Comparison of ENCODE assay signal across 16 cellular contexts in genomic region chr4:146033149-146033548, GRCh38.
A peak's percentile ranks its signal among the peaks of the same experiment; 100 is the strongest.
DNase-seq lines count a peak whose midpoint lies in the region; ATAC-seq, FAIRE-seq and TF ChIP-seq lines count a peak whose summit lies in the region.
"Had no signal": no experiment of that assay in that cellular context is flagged by ENCODE, and none has a peak within 500 bp of the region (broad histone marks: within the 10 kb centered on the region; RNA-seq: fewer than 3 reads in every experiment).

No MANE protein-coding gene starts in this region.

- H3K4me3 ChIP-seq in duodenal mucosa (ENCODE audit: low read depth in 1 of 2, low read length in 2 of 2) (no peak overlapping the region), gastrocnemius medialis (no peak overlapping the region)
- H3K4me3 ChIP-seq: esophagus squamous epithelium, SJSA1, uterus had no signal

- TF ChIP-seq CTCF in gastrocnemius medialis (IDR thresholded peaks at IDR 0.05 in 4 of 5, conservative IDR thresholded peaks at IDR 0.05 in 1 of 5) = no peak

- H3K4me1 ChIP-seq in duodenal mucosa (ENCODE audit: control insufficient read depth in 1 of 2, insufficient read depth in 2 of 2, low read length in 2 of 2) (peaks cover 26 to 31% of the 10 kb centered on the region in 2 donors), gastrocnemius medialis (no peaks in the 10 kb centered on the region)
- H3K4me1 ChIP-seq: SJSA1, uterus had no signal

- H3K36me3 Mint-ChIP-seq in activated naive CD8-positive, alpha-beta T cell treated with anti-CD3 and anti-CD28 coated beads for 36 hours = no peaks in the 10 kb centered on the region

- H3K36me3 ChIP-seq in duodenal mucosa (ENCODE audit: control insufficient read depth in 1 of 2, insufficient read depth in 2 of 2, low read length in 2 of 2) (no peaks in the 10 kb centered on the region), gastrocnemius medialis (no peaks in the 10 kb centered on the region)
- H3K36me3 ChIP-seq: esophagus squamous epithelium, SJSA1, uterus had no signal

- intact Hi-C loops in gastrocnemius medialis (cut with DNase I; ENCODE audit: low total_unique reads) = no loop called here

- DNase-seq in Caki2 (ENCODE audit: low read depth) (peak; percentile 39), mucosa of gallbladder (ENCODE audit: low spot score) (peak; percentile 57), H54 (ENCODE audit: insufficient read length, low spot score) (no peak), gastrocnemius medialis (no peak)
- DNase-seq in activated naive CD8-positive, alpha-beta T cell treated with anti-CD3 and anti-CD28 coated beads for 36 hours = no peak
- DNase-seq: activated naive CD4-positive, alpha-beta T cell treated with anti-CD3 and anti-CD28 coated beads, Interleukin-2, amount 50 U/mL, for 16 hours; caudate nucleus; esophagus squamous epithelium; NCI-H2029 treated with DMSO at 0.1 percent for 48 hours; stimulated activated CD4-positive, alpha-beta T cell treated with anti-CD3 and anti-CD28 coated beads, Interleukin-1b, Interleukin-23, amount 100 ng/mL, for 48 hours; stimulated activated CD8-positive, alpha-beta memory T cell treated with anti-CD3 and anti-CD28 coated beads, Interleukin-4, amount 100 ng/mL, for 48 hours; uterus had no signal

- no peak for TF ChIP-seq POLR2A in H54 (IDR thresholded peaks at IDR 0.05; ENCODE audit: low read depth, low read length)
- no peak for TF ChIP-seq POLR2A in gastrocnemius medialis (IDR thresholded peaks at IDR 0.05)

- H3K9me3 ChIP-seq in duodenal mucosa (ENCODE audit: control insufficient read depth in 1 of 2, low read length in 2 of 2) (no peaks in the 10 kb centered on the region), gastrocnemius medialis (no peaks in the 10 kb centered on the region)
- H3K9me3 ChIP-seq: SJSA1, uterus had no signal

- peaks cover 21% of the 10 kb centered on the region for H3K27me3 Mint-ChIP-seq in activated naive CD8-positive, alpha-beta T cell treated with anti-CD3 and anti-CD28 coated beads for 36 hours

- H3K27me3 ChIP-seq in duodenal mucosa (ENCODE audit: control insufficient read depth in 1 of 2, insufficient read depth in 2 of 2, low read length in 2 of 2) = no peaks in the 10 kb centered on the region
- H3K27me3 ChIP-seq in gastrocnemius medialis = no peaks in the 10 kb centered on the region
- H3K27me3 ChIP-seq: esophagus squamous epithelium, SJSA1, uterus had no signal

- H3K4me3 Mint-ChIP-seq in activated naive CD8-positive, alpha-beta T cell treated with anti-CD3 and anti-CD28 coated beads for 36 hours = no peak overlapping the region

- H3K27ac ChIP-seq in duodenal mucosa (ENCODE audit: low read depth, low read length) = peak overlapping the region; percentile 30
- no peak overlapping the region for H3K27ac ChIP-seq in gastrocnemius medialis
- H3K27ac ChIP-seq: SJSA1, uterus had no signal

- peak; percentile 24 for ATAC-seq in HG02852 (IDR thresholded peaks at IDR 0.05; ENCODE audit: unreplicated experiment)
- ATAC-seq in gastrocnemius medialis = no peak
- ATAC-seq in HG03039 (IDR thresholded peaks at IDR 0.05; ENCODE audit: unreplicated experiment) = no peak

- H3K4me1 Mint-ChIP-seq in activated naive CD8-positive, alpha-beta T cell treated with anti-CD3 and anti-CD28 coated beads for 36 hours = peaks cover 12% of the 10 kb centered on the region

- no peak overlapping the region for H3K27ac Mint-ChIP-seq in activated naive CD8-positive, alpha-beta T cell treated with anti-CD3 and anti-CD28 coated beads for 36 hours

- peaks cover 4% of the 10 kb centered on the region for H3K9me3 Mint-ChIP-seq in activated naive CD8-positive, alpha-beta T cell treated with anti-CD3 and anti-CD28 coated beads for 36 hours

- no peak overlapping the region for H3K9ac ChIP-seq in duodenal mucosa (ENCODE audit: low read depth in 1 of 2, low read length in 2 of 2)

- no peak for FAIRE-seq in H54 (lab: Jason Lieb, UNC)

- in situ Hi-C loops in Caki2 (cut with HindIII; ENCODE audit: low pct_unique_long_range_greater_than_20kb, low sequenced_read_pairs) (no loop called here), gastrocnemius medialis (cut with MboI; ENCODE audit: low sequenced_read_pairs in 4 of 4) (no loop called here)

Comparison
In these comparisons a context has a peak if more than half of its experiments do, and no peak if none do; other contexts are left out.
1. DNase-seq: peak in Caki2 (single experiment) and mucosa of gallbladder (single experiment); none in H54 (single experiment), activated naive CD8-positive, alpha-beta T cell treated with anti-CD3 and anti-CD28 coated beads for 36 hours (single experiment) and gastrocnemius medialis (0 of 2).